8 cellular contexts compared by ENCODE assay signal in genomic region chr19:5968431-5969373, GRCh38. TPM values are rescaled to one million over a fixed set of nuclear protein-coding genes. Genes with fewer than 3 reads are reported as not detected.
DNase-seq lines count a peak whose midpoint lies in the region; ATAC-seq and TF ChIP-seq lines count a peak whose summit lies in the region.

No MANE protein-coding gene starts in this region.

- DNase-seq in NCI-H2196 treated with DMSO at 0.1 percent for 48 hours (lab: John Stamatoyannopoulos, UW; ENCODE audit: unreplicated experiment) (peak; percentile 65), colonic mucosa (no peak), naive B cell (no peak), cerebellum (ENCODE audit: low spot score) (no peak), SW480 (ENCODE audit: low spot score) (no peak)

- H3K27me3 Mint-ChIP-seq in naive B cell: no peaks in the 10 kb centered on the region

- ATAC-seq in naive B cell (ENCODE audit: low read depth in 2 of 2) (no peak), HG03521 (IDR thresholded peaks at IDR 0.05; ENCODE audit: unreplicated experiment) (no peak), HG03520 (IDR thresholded peaks at IDR 0.05; ENCODE audit: unreplicated experiment) (no peak)

- H3K9me3 ChIP-seq in BLaER1 treated with 17β-estradiol and CSF1 and Interleukin-3, amounts not matched to agents 10 nM and 100 nM (replicated peaks in 1 of 11): no peaks in the 10 kb centered on the region
- no peaks in the 10 kb centered on the region for H3K9me3 ChIP-seq in colonic mucosa

- H3K4me1 ChIP-seq in BLaER1 treated with 17β-estradiol and CSF1 and Interleukin-3, amounts not matched to agents 10 nM and 100 nM: peaks cover 72 to 96% (median 94%) of the 10 kb centered on the region in 10 experiments
- peaks cover 8% of the 10 kb centered on the region for H3K4me1 ChIP-seq in colonic mucosa

- peaks cover 92 to 100% (median 98%) of the 10 kb centered on the region in 11 experiments for H4K20me1 ChIP-seq in BLaER1 treated with 17β-estradiol and CSF1 and Interleukin-3, amounts not matched to agents 10 nM and 100 nM

- H3K4me2 ChIP-seq in BLaER1 treated with 17β-estradiol and CSF1 and Interleukin-3, amounts not matched to agents 10 nM and 100 nM: peak overlapping the region; percentile 72 to 91 (median 86)

- H3K27ac ChIP-seq in BLaER1 treated with 17β-estradiol and CSF1 and Interleukin-3, amounts not matched to agents 10 nM and 100 nM: peak overlapping the region; percentile 41 to 65 (median 56); a peak in 21 of 22 replicates
- H3K27ac ChIP-seq in colonic mucosa: peak overlapping the region; percentile 56

- no peaks in the 10 kb centered on the region for H3K27me3 ChIP-seq in BLaER1 treated with 17β-estradiol and CSF1 and Interleukin-3, amounts not matched to agents 10 nM and 100 nM
- no peaks in the 10 kb centered on the region for H3K27me3 ChIP-seq in colonic mucosa

- intact Hi-C loops in colonic mucosa (cut with DNase I): loop anchor here (10.0 kb wide), 1 partner anchor 64 kb away; the partner anchor contains the start of genes NDUFA11 and VMAC

- no peaks in the 10 kb centered on the region for H3K9me3 Mint-ChIP-seq in naive B cell

- peak overlapping the region; percentile 36 to 66 (median 58); a peak in 21 of 22 replicates for H3K9ac ChIP-seq in BLaER1 treated with 17β-estradiol and CSF1 and Interleukin-3, amounts not matched to agents 10 nM and 100 nM
- peak overlapping the region in 1 of 2 donors; percentile 35 for H3K9ac ChIP-seq in colonic mucosa (ENCODE audit: low read depth in 2 of 2, low read length in 2 of 2)

- H3K27ac Mint-ChIP-seq in naive B cell: peak overlapping the region in 5 of 6 donors; percentile 42 to 97 (median 55)

- H3K4me3 ChIP-seq in BLaER1 treated with 17β-estradiol and CSF1 and Interleukin-3, amounts not matched to agents 10 nM and 100 nM: peak overlapping the region in 8 of 10 experiments; percentile 5 to 32 (median 15); a peak in 6 of 20 replicates
- H3K4me3 ChIP-seq in colonic mucosa: no peak overlapping the region

- H3K36me3 Mint-ChIP-seq in naive B cell: no peaks in the 10 kb centered on the region

- peak overlapping the region in 1 of 8 donors; percentile 4 for H3K4me3 Mint-ChIP-seq in naive B cell

- H3K4me1 Mint-ChIP-seq in naive B cell: peaks cover 54 to 85% (median 54%) of the 10 kb centered on the region in 3 donors

- TF ChIP-seq CTCF in colonic mucosa (IDR thresholded peaks at IDR 0.05): no peak

- H3K36me3 ChIP-seq in BLaER1 treated with 17β-estradiol and CSF1 and Interleukin-3, amounts not matched to agents 10 nM and 100 nM: peaks cover 30 to 85% (median 50%) of the 10 kb centered on the region in 11 experiments; a peak in 21 of 22 replicates
- no peaks in the 10 kb centered on the region for H3K36me3 ChIP-seq in colonic mucosa

RNA-seq across cellular contexts. Expression of gene RANBP3, which starts 9.2 kb away (rescaled TPM):
- 10 to 100 TPM; 52.1 to 62.7 TPM for total RNA-seq in colonic mucosa
- 10 to 100 TPM in 1 of 6 donors, 1 to 10 TPM in 5; 2.8 to 10.7 (median 7.4) TPM for polyA plus RNA-seq in naive B cell (ENCODE audit: low read depth in 6 of 6)
- 38.9 TPM for total RNA-seq in cerebellum

RNA-seq across cellular contexts. Expression of gene CAPS, which starts 54.6 kb away (rescaled TPM):
- total RNA-seq in colonic mucosa: 10 to 100 TPM in 1 of 2 donors, 1 to 10 TPM in 1; 9.3 to 15.0 TPM
- 1 to 10 TPM in 5 of 6 donors, not detected in 1; 1.1 to 4.4 (median 2.0) TPM for polyA plus RNA-seq in naive B cell (ENCODE audit: low read depth in 6 of 6)
- total RNA-seq in cerebellum: 4.4 TPM
